ENCODE assay signal across 11 cellular contexts in genomic region chr5:132471006-132471907, GRCh38. TPM values are rescaled to one million over a fixed set of nuclear protein-coding genes. Genes with fewer than 3 reads are reported as not detected.
DNase-seq lines count a peak whose midpoint lies in the region; ATAC-seq and TF ChIP-seq lines count a peak whose summit lies in the region.
"Had no signal": no experiment of that assay in that cellular context is flagged by ENCODE, and none has a peak within 500 bp of the region (broad histone marks: within the 10 kb centered on the region; RNA-seq: fewer than 3 reads in every experiment).

No MANE protein-coding gene starts in this region.

- H2AFZ ChIP-seq in IMR-90 (replicated peaks; ENCODE audit: low read length, poor library complexity) = no peak overlapping the region

- TF ChIP-seq POLR2A in IMR-90 (IDR thresholded peaks at IDR 0.05; ENCODE audit: low read depth, low read length) (no peak), testis (IDR thresholded peaks at IDR 0.05) (no peak)

- no peak overlapping the region for H3K9ac ChIP-seq in IMR-90 (ENCODE audit: low read depth, low read length)

- no peak for ATAC-seq in CD4-positive, CD25-positive, alpha-beta regulatory T cell (ENCODE audit: low read depth in 2 of 2)
- no peak for ATAC-seq in IMR-90 (ENCODE audit: low read depth)
- no peak for ATAC-seq in naive thymus-derived CD4-positive, alpha-beta T cell
- no peak for ATAC-seq in GM18511 (IDR thresholded peaks at IDR 0.05; ENCODE audit: unreplicated experiment)

- peaks cover 92% of the 10 kb centered on the region for H3K4me1 ChIP-seq in CD4-positive, CD25-positive, alpha-beta regulatory T cell (ENCODE audit: control insufficient read depth, insufficient read depth, low read length, poor library complexity, severe bottlenecking)
- H3K4me1 ChIP-seq in IMR-90 (ENCODE audit: control insufficient read depth, insufficient read depth, low read length) = peaks cover 13% of the 10 kb centered on the region
- peaks cover 58 to 91% of the 10 kb centered on the region in 2 donors for H3K4me1 ChIP-seq in naive thymus-derived CD4-positive, alpha-beta T cell (ENCODE audit: control insufficient read depth in 2 of 2, insufficient read depth in 2 of 2, low read length in 2 of 2)
- H3K4me1 ChIP-seq in testis = peaks cover 13% of the 10 kb centered on the region

- peaks cover 29% of the 10 kb centered on the region for H3K9me1 ChIP-seq in IMR-90 (ENCODE audit: insufficient read depth, low read length)

- peak overlapping the region; percentile 68 for H3K23ac ChIP-seq in IMR-90 (ENCODE audit: low read depth, low read length)

- CTCF ChIA-PET in IMR-90 (lab: Yijun Ruan, JAX) = no interaction called here
- CTCF ChIA-PET in naive thymus-derived CD4-positive, alpha-beta T cell (lab: Charles Lee) = interaction anchor here (0.6 to 4.9 kb wide), 9 partner anchors 11 to 83 kb away, joined by 3 to 23 read pairs (median 4); partner anchors contain the start of gene IRF1

- H2BK20ac ChIP-seq in IMR-90 (ENCODE audit: low read depth, low read length) = peak overlapping the region; percentile 10; the same call in 1 of the 2 replicates

- H3K4me1 Mint-ChIP-seq in CD4-positive, CD25-positive, alpha-beta regulatory T cell = peaks cover 27 to 96% (median 72%) of the 10 kb centered on the region in 4 donors
- peaks cover 48 to 93% (median 89%) of the 10 kb centered on the region in 7 donors for H3K4me1 Mint-ChIP-seq in naive thymus-derived CD4-positive, alpha-beta T cell

- in situ Hi-C loops in IMR-90 (cut with MboI; ENCODE audit: low sequenced_read_pairs) = loop anchor here (5.0 kb wide), 1 partner anchor 49 kb away; no protein-coding TSS in a partner anchor

- H3K79me1 ChIP-seq in IMR-90 (ENCODE audit: low read depth in 1 of 2, low read length in 2 of 2) = 0 out of 4 replicates have a peak, but pooled peaks cover 0 to 3% of the 10 kb centered on the region in 2 experiments

- WGBS in IMR-90 (ENCODE audit: extremely low coverage in 2 of 2, insufficient read length in 1 of 2), 2 experiments = 100% methylated on average over 3 of the region's 7 CpGs; no CpG with 5 or more reads in 1 of the 2 experiments
- 81 to 93% methylated on average over 7 of the region's 7 CpGs for WGBS in testis, 2 donors

- no peaks in the 10 kb centered on the region for H3K27me3 ChIP-seq in CD4-positive, CD25-positive, alpha-beta regulatory T cell (ENCODE audit: control insufficient read depth, insufficient read depth, low read length)
- no peaks in the 10 kb centered on the region for H3K27me3 ChIP-seq in IMR-90 (ENCODE audit: control insufficient read depth, insufficient read depth, low read length)
- no peaks in the 10 kb centered on the region for H3K27me3 ChIP-seq in naive thymus-derived CD4-positive, alpha-beta T cell (ENCODE audit: control insufficient read depth in 2 of 2, insufficient read depth in 2 of 2, low read length in 2 of 2)
- no peaks in the 10 kb centered on the region for H3K27me3 ChIP-seq in testis

- dilution Hi-C loops in IMR-90 (cut with HindIII; ENCODE audit: low sequenced_read_pairs, unreplicated experiment) = no loop called here

- H4K8ac ChIP-seq in IMR-90 (ENCODE audit: low read depth in 2 of 2, low read length in 2 of 2) = no peak overlapping the region

- H3K36me3 ChIP-seq in CD4-positive, CD25-positive, alpha-beta regulatory T cell (ENCODE audit: control insufficient read depth, insufficient read depth, low read length) = no peaks in the 10 kb centered on the region
- no peaks in the 10 kb centered on the region for H3K36me3 ChIP-seq in IMR-90 (ENCODE audit: control insufficient read depth, insufficient read depth, low read length)
- H3K36me3 ChIP-seq in naive thymus-derived CD4-positive, alpha-beta T cell (ENCODE audit: control insufficient read depth in 2 of 3, insufficient read depth in 3 of 3, low read length in 3 of 3) = no peaks in the 10 kb centered on the region
- no peaks in the 10 kb centered on the region for H3K36me3 ChIP-seq in testis (ENCODE audit: low read depth, missing control alignments)
- H3K36me3 ChIP-seq: thoracic aorta had no signal

- H3K27ac Mint-ChIP-seq in CD4-positive, CD25-positive, alpha-beta regulatory T cell = peak overlapping the region; percentile 96
- H3K27ac Mint-ChIP-seq in naive thymus-derived CD4-positive, alpha-beta T cell = peak overlapping the region; percentile 82 to 97 (median 93)

- H3K27ac ChIP-seq in CD4-positive, CD25-positive, alpha-beta regulatory T cell (ENCODE audit: insufficient read depth, low read length, poor library complexity, severe bottlenecking) = peak overlapping the region; percentile 87
- H3K27ac ChIP-seq in IMR-90 (ENCODE audit: insufficient read depth, low read length) (no peak overlapping the region), testis (no peak overlapping the region)
- peak overlapping the region; percentile 62 for H3K27ac ChIP-seq in naive thymus-derived CD4-positive, alpha-beta T cell (ENCODE audit: low read depth, low read length)
- H3K27ac ChIP-seq: thoracic aorta had no signal

- peak overlapping the region; percentile 25 for H2AK9ac ChIP-seq in IMR-90 (replicated peaks; ENCODE audit: low read depth, low read length, poor library complexity)

- 0 out of 2 replicates have a peak overlapping the region, but pooled peaks have one; percentile 10 for H4K91ac ChIP-seq in IMR-90 (ENCODE audit: insufficient read depth, low read depth, low read length)

- TF ChIP-seq CTCF in IMR-90 (conservative IDR thresholded peaks at IDR 0.05; ENCODE audit: low read depth, low read length) (no peak), testis (IDR thresholded peaks at IDR 0.05) (no peak)

- TF ChIP-seq RAD21 in IMR-90 (IDR thresholded peaks at IDR 0.05; ENCODE audit: low read length) = no peak

- no peak overlapping the region for H4K5ac ChIP-seq in IMR-90 (ENCODE audit: low read depth, low read length)

- peak overlapping the region; percentile 35 for H3K4me3 ChIP-seq in CD4-positive, CD25-positive, alpha-beta regulatory T cell (ENCODE audit: low read depth, low read length)
- H3K4me3 ChIP-seq in IMR-90 (ENCODE audit: insufficient read depth, low read depth, low read length) = no peak overlapping the region
- peak overlapping the region; percentile 6 for H3K4me3 ChIP-seq in naive thymus-derived CD4-positive, alpha-beta T cell (ENCODE audit: low read length)
- H3K4me3 ChIP-seq in testis = no peak overlapping the region
- H3K4me3 ChIP-seq: thoracic aorta had no signal

- no peak overlapping the region for H2BK5ac ChIP-seq in IMR-90 (ENCODE audit: low read depth, low read length, poor library complexity, severe bottlenecking)

- POLR2A ChIA-PET in IMR-90 (lab: Charles Lee; ENCODE audit: unreplicated experiment) = no interaction called here
- POLR2A ChIA-PET in naive thymus-derived CD4-positive, alpha-beta T cell (lab: Charles Lee) = interaction anchor here (1.1 to 13.1 kb wide), 15 partner anchors 9 to 85 kb away, joined by 3 to 222 read pairs (median 8); partner anchors contain the start of gene IRF1

- no peaks in the 10 kb centered on the region for H4K20me1 ChIP-seq in IMR-90 (ENCODE audit: insufficient read depth, low read length)

- H3K9me3 ChIP-seq in CD4-positive, CD25-positive, alpha-beta regulatory T cell (ENCODE audit: control insufficient read depth in 2 of 2, low read length in 2 of 2) = no peaks in the 10 kb centered on the region
- H3K9me3 ChIP-seq in IMR-90 (ENCODE audit: control insufficient read depth, insufficient read depth, low read length) = no peaks in the 10 kb centered on the region
- H3K9me3 ChIP-seq in naive thymus-derived CD4-positive, alpha-beta T cell (ENCODE audit: control insufficient read depth in 2 of 3, low read length in 3 of 3) = no peaks in the 10 kb centered on the region
- H3K9me3 ChIP-seq in testis = no peaks in the 10 kb centered on the region
- H3K9me3 ChIP-seq: thoracic aorta had no signal

- H2BK120ac ChIP-seq in IMR-90 (ENCODE audit: low read depth, low read length) = no peak overlapping the region; the same call in 1 of the 2 replicates

- peaks cover 16% of the 10 kb centered on the region for H3K27me3 Mint-ChIP-seq in CD4-positive, CD25-positive, alpha-beta regulatory T cell
- no peaks in the 10 kb centered on the region for H3K27me3 Mint-ChIP-seq in naive thymus-derived CD4-positive, alpha-beta T cell

- no peak overlapping the region for H3K18ac ChIP-seq in IMR-90 (ENCODE audit: low read depth, low read length)

- H3K4me2 ChIP-seq in IMR-90 (ENCODE audit: low read depth, low read length) = no peak overlapping the region

- peaks cover 8% of the 10 kb centered on the region for H3K36me3 Mint-ChIP-seq in CD4-positive, CD25-positive, alpha-beta regulatory T cell
- peaks cover 0 to 33% (median 5%) of the 10 kb centered on the region in 5 donors for H3K36me3 Mint-ChIP-seq in naive thymus-derived CD4-positive, alpha-beta T cell

- no peak overlapping the region for H3K56ac ChIP-seq in IMR-90 (ENCODE audit: extremely low read depth, insufficient read depth, low read length)

- H3K4ac ChIP-seq in IMR-90 (ENCODE audit: low read depth, low read length) = 0 out of 2 replicates have a peak overlapping the region, but pooled peaks have one; percentile 59

- no TSS peak for BruUV-seq in IMR-90 (replicated peaks; lab: Mats Ljungman, UMichigan)

- DNase-seq in CD4-positive, CD25-positive, alpha-beta regulatory T cell = no peak
- no peak for DNase-seq in IMR-90
- peak; percentile 16 for DNase-seq in activated T-cell treated with anti-CD3 and anti-CD28 coated beads, Interleukin-2, amount 50 U/mL, for 48 hours
- DNase-seq in naive thymus-derived CD4-positive, alpha-beta T cell = peak in 3 of 9 donors; percentile 4 to 43 (median 21)
- no peak for DNase-seq in HuH-7.5 (ENCODE audit: low spot score)
- no peak for DNase-seq in amniotic stem cell (lab: John Stamatoyannopoulos, UW)
- no peak for DNase-seq in testis
- DNase-seq: erythroblast, MM.1S had no signal

- H2AK5ac ChIP-seq in IMR-90 (ENCODE audit: low read depth, low read length) = peak overlapping the region; percentile 51; the same call in 1 of the 2 replicates

- peak overlapping the region; percentile 9; the same call in 1 of the 3 replicates for H2BK15ac ChIP-seq in IMR-90 (ENCODE audit: low read depth, low read length)

- intact Hi-C loops in IMR-90 (cut with micrococcal nuclease) = no loop called here
- intact Hi-C loops in naive thymus-derived CD4-positive, alpha-beta T cell (cut with micrococcal nuclease) = no loop called here
- intact Hi-C loops in testis (cut with DNase I; ENCODE audit: low total_unique reads) = no loop called here

- H3K14ac ChIP-seq in IMR-90 (replicated peaks; ENCODE audit: low read depth, low read length) = no peak overlapping the region; the same call in 1 of the 2 replicates

- H3K9me3 Mint-ChIP-seq in CD4-positive, CD25-positive, alpha-beta regulatory T cell = peaks cover 0 to 4% (median 0%) of the 10 kb centered on the region in 7 donors
- H3K9me3 Mint-ChIP-seq in naive thymus-derived CD4-positive, alpha-beta T cell = peaks cover 0 to 8% (median 0%) of the 10 kb centered on the region in 11 donors

- H3K4me3 Mint-ChIP-seq in CD4-positive, CD25-positive, alpha-beta regulatory T cell = peak overlapping the region; percentile 32 to 76 (median 63)
- peak overlapping the region; percentile 38 to 76 (median 61) for H3K4me3 Mint-ChIP-seq in naive thymus-derived CD4-positive, alpha-beta T cell

RNA-seq across cellular contexts. Expression of gene IRF1, which starts 19.3 kb away (rescaled TPM):
- total RNA-seq in CD4-positive, CD25-positive, alpha-beta regulatory T cell = 924 TPM
- polyA plus RNA-seq in CD4-positive, CD25-positive, alpha-beta regulatory T cell = 100 to 1,000 TPM; 160 to 202 (median 190) TPM
- total RNA-seq in IMR-90 (2012; rRNA removed) = 6.9 and 11.1 TPM in 2 replicates
- polyA plus RNA-seq in IMR-90 (2012; rRNA removed) = 16.5 and 18.9 TPM in 2 replicates
- 13.2 and 15.9 TPM in 2 replicates for polyA plus RNA-seq in IMR-90 (2012; cell fraction: cytosol; rRNA removed)
- 25.7 and 30.6 TPM in 2 replicates for polyA plus RNA-seq in IMR-90 (2012; cell fraction: nucleus; rRNA removed; ENCODE audit: low replicate concordance)
- total RNA-seq in naive thymus-derived CD4-positive, alpha-beta T cell = 100 to 1,000 TPM; 118 to 632 (median 549) TPM
- polyA plus RNA-seq in naive thymus-derived CD4-positive, alpha-beta T cell = 100 to 1,000 TPM; 148 to 174 TPM
- total RNA-seq in testis = 10 to 100 TPM; 20.2 to 22.5 TPM
- polyA plus RNA-seq in testis (ENCODE audit: insufficient read depth, low read depth, low replicate concordance) = 31.7 TPM

Comparison
In these comparisons a context has a peak if more than half of its experiments do, and no peak if none do; other contexts are left out.
1. DNase-seq: peak in activated T-cell treated with anti-CD3 and anti-CD28 coated beads, Interleukin-2, amount 50 U/mL, for 48 hours (2 of 2); none in CD4-positive, CD25-positive, alpha-beta regulatory T cell (0 of 3), IMR-90 (single experiment), HuH-7.5 (single experiment), amniotic stem cell (single experiment) and testis (single experiment).
2. H3K27ac ChIP-seq: peak in CD4-positive, CD25-positive, alpha-beta regulatory T cell (single experiment) and naive thymus-derived CD4-positive, alpha-beta T cell (single experiment); none in IMR-90 (single experiment) and testis (0 of 2).
3. H3K4me3 ChIP-seq: peak in CD4-positive, CD25-positive, alpha-beta regulatory T cell (single experiment) and naive thymus-derived CD4-positive, alpha-beta T cell (single experiment); none in IMR-90 (single experiment) and testis (0 of 2).